ENCODE assay signal across 14 cellular contexts in the genomic region with DNA sequence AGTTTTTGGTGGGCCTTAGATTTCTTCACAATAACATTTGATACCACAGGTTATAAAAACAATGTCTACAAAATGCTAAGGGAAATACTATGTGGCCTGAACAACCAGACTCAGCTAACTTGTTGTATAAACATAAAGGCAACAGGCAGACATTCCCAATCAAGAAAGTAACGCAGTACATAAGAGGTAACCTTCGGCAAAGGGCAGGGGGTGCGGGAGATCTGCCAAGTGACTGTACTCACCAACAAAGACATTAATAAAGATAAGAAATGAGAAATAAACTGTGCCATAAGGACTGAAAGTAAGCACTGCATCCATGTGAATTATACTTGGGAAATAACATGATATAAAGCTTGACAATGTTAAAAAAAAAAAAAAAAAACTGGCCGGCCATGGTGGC. TPM values are rescaled to one million over a fixed set of nuclear protein-coding genes. Genes with fewer than 3 reads are reported as not detected.
A peak's percentile ranks its signal among the peaks of the same experiment; 100 is the strongest.
DNase-seq lines count a peak whose midpoint lies in the region; ATAC-seq, FAIRE-seq and TF ChIP-seq lines count a peak whose summit lies in the region.
"Had no signal": no experiment of that assay in that cellular context is flagged by ENCODE, and none has a peak within 500 bp of the region (broad histone marks: within the 10 kb centered on the region; RNA-seq: fewer than 3 reads in every experiment).

No MANE protein-coding gene starts in this region.

- no peaks in the 10 kb centered on the region for H3K27me3 Mint-ChIP-seq in activated CD8-positive, alpha-beta T cell treated with anti-CD3 and anti-CD28 coated beads, Interleukin-2, amount 10 ng/mL, durations not matched to agents 7 days and 5 days (ENCODE audit: low read depth)
- no peaks in the 10 kb centered on the region for H3K27me3 Mint-ChIP-seq in activated CD8-positive, alpha-beta T cell treated with anti-CD3 and anti-CD28 coated beads for 36 hours
- H3K27me3 Mint-ChIP-seq in naive thymus-derived CD4-positive, alpha-beta T cell: no peaks in the 10 kb centered on the region
- H3K27me3 Mint-ChIP-seq: CD8-positive, alpha-beta memory T cell had no signal

- H3K27ac ChIP-seq in endothelial cell of umbilical vein (ENCODE audit: insufficient read depth, low read depth, low read length): no peak overlapping the region
- H3K27ac ChIP-seq in pancreas: peak overlapping the region in 2 of 4 donors; percentile 27 to 66
- no peak overlapping the region for H3K27ac ChIP-seq in naive thymus-derived CD4-positive, alpha-beta T cell (ENCODE audit: low read depth, low read length)
- H3K27ac ChIP-seq: 22Rv1 had no signal

- DNase-seq in activated CD8-positive, alpha-beta T cell treated with anti-CD3 and anti-CD28 coated beads, Interleukin-2, amount 10 ng/mL, durations not matched to agents 7 days and 5 days: no peak
- DNase-seq in activated CD8-positive, alpha-beta T cell treated with anti-CD3 and anti-CD28 coated beads for 36 hours: no peak
- DNase-seq in endothelial cell of umbilical vein (ENCODE audit: low read depth, low spot score) (peak; percentile 67), pancreas (peak in 2 of 6 donors; percentile 20 to 52), glomerular visceral epithelial cell (ENCODE audit: extremely low spot score) (no peak)
- no peak for DNase-seq in naive thymus-derived CD4-positive, alpha-beta T cell
- DNase-seq: Caco-2; CD8-positive, alpha-beta memory T cell; DND-41; GF-D8; HCEC 1CT; HFFc6 had no signal

- dilution Hi-C loops in endothelial cell of umbilical vein (cut with MboI; ENCODE audit: extremely low pct_ligation_motif_present, low sequenced_read_pairs): no loop called here

- H3K9ac ChIP-seq in endothelial cell of umbilical vein (replicated peaks; ENCODE audit: extremely low read depth, insufficient read depth, low read length): no peak overlapping the region

- no peak for TF ChIP-seq CTCF in activated CD8-positive, alpha-beta T cell treated with anti-CD3 and anti-CD28 coated beads for 36 hours (IDR thresholded peaks at IDR 0.05)
- TF ChIP-seq CTCF in endothelial cell of umbilical vein (IDR thresholded peaks at IDR 0.05; ENCODE audit: extremely low read depth in 1 of 2, insufficient read depth in 1 of 2, low read depth in 1 of 2, low read length in 2 of 2) (no peak), pancreas (IDR thresholded peaks at IDR 0.05) (no peak)

- H3K79me2 ChIP-seq in endothelial cell of umbilical vein (ENCODE audit: control insufficient read depth, insufficient read depth, low read length): no peaks in the 10 kb centered on the region

- H3K27ac Mint-ChIP-seq in activated CD8-positive, alpha-beta T cell treated with anti-CD3 and anti-CD28 coated beads, Interleukin-2, amount 10 ng/mL, durations not matched to agents 7 days and 5 days: peak overlapping the region; percentile 25
- no peak overlapping the region for H3K27ac Mint-ChIP-seq in activated CD8-positive, alpha-beta T cell treated with anti-CD3 and anti-CD28 coated beads for 36 hours
- H3K27ac Mint-ChIP-seq in naive thymus-derived CD4-positive, alpha-beta T cell: no peak overlapping the region
- H3K27ac Mint-ChIP-seq: HFFc6 had no signal

- WGBS in pancreas, 2 donors: 50 to 59% methylated on average over 4 of the region's 4 CpGs

- H3K36me3 Mint-ChIP-seq in activated CD8-positive, alpha-beta T cell treated with anti-CD3 and anti-CD28 coated beads, Interleukin-2, amount 10 ng/mL, durations not matched to agents 7 days and 5 days (ENCODE audit: low read depth): peaks cover 25% of the 10 kb centered on the region
- H3K36me3 Mint-ChIP-seq in activated CD8-positive, alpha-beta T cell treated with anti-CD3 and anti-CD28 coated beads for 36 hours (ENCODE audit: low read depth): peaks cover 31% of the 10 kb centered on the region
- H3K36me3 Mint-ChIP-seq in naive thymus-derived CD4-positive, alpha-beta T cell: peaks cover 0 to 31% (median 15%) of the 10 kb centered on the region in 5 donors

- no peaks in the 10 kb centered on the region for H3K9me3 Mint-ChIP-seq in activated CD8-positive, alpha-beta T cell treated with anti-CD3 and anti-CD28 coated beads, Interleukin-2, amount 10 ng/mL, durations not matched to agents 7 days and 5 days (ENCODE audit: insufficient read depth)
- no peaks in the 10 kb centered on the region for H3K9me3 Mint-ChIP-seq in activated CD8-positive, alpha-beta T cell treated with anti-CD3 and anti-CD28 coated beads for 36 hours
- H3K9me3 Mint-ChIP-seq in naive thymus-derived CD4-positive, alpha-beta T cell: peaks cover 0 to 3% (median 0%) of the 10 kb centered on the region in 11 donors
- H3K9me3 Mint-ChIP-seq: HFFc6 had no signal

- H3K9me1 ChIP-seq in endothelial cell of umbilical vein (replicated peaks; ENCODE audit: control insufficient read depth, extremely low read depth, insufficient read depth, low read length): no peaks in the 10 kb centered on the region

- intact Hi-C loops in activated CD8-positive, alpha-beta T cell treated with anti-CD3 and anti-CD28 coated beads for 36 hours (cut with micrococcal nuclease): no loop called here
- intact Hi-C loops in endothelial cell of umbilical vein (cut with micrococcal nuclease): no loop called here
- intact Hi-C loops in pancreas (cut with DNase I): no loop called here
- intact Hi-C loops in naive thymus-derived CD4-positive, alpha-beta T cell (cut with micrococcal nuclease): no loop called here

- no peak for TF ChIP-seq POLR2A in endothelial cell of umbilical vein (IDR thresholded peaks at IDR 0.05; ENCODE audit: low read depth, low read length)

- H3K9me3 ChIP-seq in endothelial cell of umbilical vein (replicated peaks; ENCODE audit: control insufficient read depth, insufficient read depth, low read length) (no peaks in the 10 kb centered on the region), pancreas (no peaks in the 10 kb centered on the region)
- H3K9me3 ChIP-seq in naive thymus-derived CD4-positive, alpha-beta T cell (ENCODE audit: control insufficient read depth in 2 of 3, low read length in 3 of 3): no peaks in the 10 kb centered on the region
- H3K9me3 ChIP-seq: Caco-2 had no signal

- no peaks in the 10 kb centered on the region for H3K4me1 Mint-ChIP-seq in activated CD8-positive, alpha-beta T cell treated with anti-CD3 and anti-CD28 coated beads, Interleukin-2, amount 10 ng/mL, durations not matched to agents 7 days and 5 days (ENCODE audit: low read depth)
- H3K4me1 Mint-ChIP-seq in activated CD8-positive, alpha-beta T cell treated with anti-CD3 and anti-CD28 coated beads for 36 hours (ENCODE audit: low read depth): no peaks in the 10 kb centered on the region
- H3K4me1 Mint-ChIP-seq in naive thymus-derived CD4-positive, alpha-beta T cell: peaks cover 0 to 8% (median 0%) of the 10 kb centered on the region in 7 donors
- H3K4me1 Mint-ChIP-seq: CD8-positive, alpha-beta memory T cell had no signal

- no peaks in the 10 kb centered on the region for H3K27me3 ChIP-seq in endothelial cell of umbilical vein (ENCODE audit: control insufficient read depth in 2 of 2, insufficient read depth in 2 of 2, low read length in 2 of 2)
- H3K27me3 ChIP-seq in pancreas: no peaks in the 10 kb centered on the region
- no peaks in the 10 kb centered on the region for H3K27me3 ChIP-seq in naive thymus-derived CD4-positive, alpha-beta T cell (ENCODE audit: control insufficient read depth in 2 of 2, insufficient read depth in 2 of 2, low read length in 2 of 2)

- no peak for ATAC-seq in activated CD8-positive, alpha-beta T cell treated with anti-CD3 and anti-CD28 coated beads, Interleukin-2, amount 10 ng/mL, durations not matched to agents 7 days and 5 days
- ATAC-seq in activated CD8-positive, alpha-beta T cell treated with anti-CD3 and anti-CD28 coated beads for 36 hours: no peak
- ATAC-seq in pancreas (peak; percentile 35 to 51 (median 46)), GM18498 (IDR thresholded peaks at IDR 0.05; ENCODE audit: unreplicated experiment) (no peak)
- no peak for ATAC-seq in naive thymus-derived CD4-positive, alpha-beta T cell

- H3K36me3 ChIP-seq in endothelial cell of umbilical vein (ENCODE audit: control insufficient read depth in 2 of 2, extremely low read depth in 1 of 2, insufficient read depth in 2 of 2, low read length in 2 of 2) (no peaks in the 10 kb centered on the region), pancreas (peaks cover 0 to 3% (median 0%) of the 10 kb centered on the region in 3 donors)
- no peaks in the 10 kb centered on the region for H3K36me3 ChIP-seq in naive thymus-derived CD4-positive, alpha-beta T cell (ENCODE audit: control insufficient read depth in 2 of 3, insufficient read depth in 3 of 3, low read length in 3 of 3)

- FAIRE-seq in endothelial cell of umbilical vein (lab: Jason Lieb, UNC): no peak
- no peak for FAIRE-seq in pancreas (lab: Jason Lieb, UNC)

- CTCF ChIA-PET in activated CD8-positive, alpha-beta T cell treated with anti-CD3 and anti-CD28 coated beads, Interleukin-2, amount 10 ng/mL, durations not matched to agents 7 days and 5 days (lab: Charles Lee): no interaction called here
- CTCF ChIA-PET in activated CD8-positive, alpha-beta T cell treated with anti-CD3 and anti-CD28 coated beads for 36 hours (lab: Charles Lee): no interaction called here
- CTCF ChIA-PET in endothelial cell of umbilical vein (lab: Charles Lee): interaction anchor here (1.0 to 1.7 kb wide), 2 partner anchors 12 to 14 kb away, joined by 3 to 4 read pairs; no protein-coding TSS in a partner anchor
- CTCF ChIA-PET in naive thymus-derived CD4-positive, alpha-beta T cell (lab: Charles Lee): interaction anchor here (0.6 to 0.8 kb wide), 2 partner anchors 21 to 1317 kb away, joined by 4 read pairs; no protein-coding TSS in a partner anchor

- no peaks in the 10 kb centered on the region for H3K4me1 ChIP-seq in endothelial cell of umbilical vein (ENCODE audit: control insufficient read depth, extremely low read depth, insufficient read depth, low read length)
- peaks cover 4 to 15% (median 8%) of the 10 kb centered on the region in 3 donors for H3K4me1 ChIP-seq in pancreas
- no peaks in the 10 kb centered on the region for H3K4me1 ChIP-seq in naive thymus-derived CD4-positive, alpha-beta T cell (ENCODE audit: control insufficient read depth in 2 of 2, insufficient read depth in 2 of 2, low read length in 2 of 2)

- H2AFZ ChIP-seq in endothelial cell of umbilical vein (ENCODE audit: low read depth, low read length): no peak overlapping the region

- POLR2A ChIA-PET in activated CD8-positive, alpha-beta T cell treated with anti-CD3 and anti-CD28 coated beads, Interleukin-2, amount 10 ng/mL, durations not matched to agents 7 days and 5 days (lab: Charles Lee): no interaction called here
- POLR2A ChIA-PET in activated CD8-positive, alpha-beta T cell treated with anti-CD3 and anti-CD28 coated beads for 36 hours (lab: Charles Lee): no interaction called here
- POLR2A ChIA-PET in endothelial cell of umbilical vein (lab: Charles Lee): no interaction called here
- POLR2A ChIA-PET in naive thymus-derived CD4-positive, alpha-beta T cell (lab: Charles Lee): no interaction called here

- no peaks in the 10 kb centered on the region for H4K20me1 ChIP-seq in endothelial cell of umbilical vein (replicated peaks; ENCODE audit: control insufficient read depth, extremely low read depth, insufficient read depth, low read length)

- no peak overlapping the region for H3K4me3 Mint-ChIP-seq in activated CD8-positive, alpha-beta T cell treated with anti-CD3 and anti-CD28 coated beads, Interleukin-2, amount 10 ng/mL, durations not matched to agents 7 days and 5 days
- no peak overlapping the region for H3K4me3 Mint-ChIP-seq in activated CD8-positive, alpha-beta T cell treated with anti-CD3 and anti-CD28 coated beads for 36 hours
- no peak overlapping the region for H3K4me3 Mint-ChIP-seq in naive thymus-derived CD4-positive, alpha-beta T cell
- H3K4me3 Mint-ChIP-seq: CD8-positive, alpha-beta memory T cell; HFFc6 had no signal

- no TSS peak for BruUV-seq in endothelial cell of umbilical vein (replicated peaks; lab: Mats Ljungman, UMichigan)

- H3K4me2 ChIP-seq in endothelial cell of umbilical vein (ENCODE audit: insufficient read depth, low read length): no peak overlapping the region

- H3K4me3 ChIP-seq in endothelial cell of umbilical vein (replicated peaks in 1 of 3; ENCODE audit: insufficient read depth in 1 of 3, low read depth in 1 of 3, low read length in 3 of 3) (no peak overlapping the region), pancreas (no peak overlapping the region)
- H3K4me3 ChIP-seq in naive thymus-derived CD4-positive, alpha-beta T cell (ENCODE audit: low read length): no peak overlapping the region

RNA-seq across cellular contexts. Expression of a gene that starts 15.4 kb away (rescaled TPM):
- total RNA-seq in activated CD8-positive, alpha-beta T cell treated with anti-CD3 and anti-CD28 coated beads, Interleukin-2, amount 10 ng/mL, durations not matched to agents 7 days and 5 days: 10 to 100 TPM; 21.2 to 24.6 TPM
- total RNA-seq in activated CD8-positive, alpha-beta T cell treated with anti-CD3 and anti-CD28 coated beads for 36 hours: 10 to 100 TPM; 20.7 to 21.3 TPM
- total RNA-seq in endothelial cell of umbilical vein (5.2 and 6.5 TPM in 2 replicates), pancreas (10 to 100 TPM in 1 of 6 donors, 1 to 10 TPM in 5; 7.3 to 11.6 (median 8.5) TPM)
- polyA plus RNA-seq in endothelial cell of umbilical vein (2.3 and 3.3 TPM in 2 replicates), pancreas (10 to 100 TPM in 1 of 2 donors, 1 to 10 TPM in 1; 8.4 to 16.5 TPM)
- 2.4 and 3.8 TPM in 2 replicates for polyA plus RNA-seq in endothelial cell of umbilical vein (2011; cell fraction: cytosol; rRNA removed)
- 12.2 and 16.3 TPM in 2 replicates for polyA plus RNA-seq in endothelial cell of umbilical vein (2011; cell fraction: nucleus; rRNA removed)
- 3.7 and 5.3 TPM in 2 replicates for polyA plus RNA-seq in endothelial cell of umbilical vein (2012)
- polyA minus RNA-seq in endothelial cell of umbilical vein: 5.6 and 7.3 TPM in 2 replicates
- 2.2 TPM for polyA minus RNA-seq in endothelial cell of umbilical vein (2011; cell fraction: cytosol; rRNA and poly(A)+ RNA removed)
- polyA minus RNA-seq in endothelial cell of umbilical vein (2011; cell fraction: nucleus; rRNA and poly(A)+ RNA removed): 11.5 and 13.7 TPM in 2 replicates
- total RNA-seq in naive thymus-derived CD4-positive, alpha-beta T cell: 10 to 100 TPM; 19.6 to 51.8 (median 41.3) TPM
- 10 to 100 TPM in 1 of 2 donors, 1 to 10 TPM in 1; 9.9 to 10.2 TPM for polyA plus RNA-seq in naive thymus-derived CD4-positive, alpha-beta T cell

RNA-seq across cellular contexts. Expression of a gene that starts 23.2 kb away (rescaled TPM):
- 1 to 10 TPM; 9.1 TPM for total RNA-seq in activated CD8-positive, alpha-beta T cell treated with anti-CD3 and anti-CD28 coated beads, Interleukin-2, amount 10 ng/mL, durations not matched to agents 7 days and 5 days
- total RNA-seq in activated CD8-positive, alpha-beta T cell treated with anti-CD3 and anti-CD28 coated beads for 36 hours: 10 to 100 TPM; 12.2 to 12.7 TPM
- total RNA-seq in endothelial cell of umbilical vein: 19.1 and 19.4 TPM in 2 replicates
- 3.7 and 5.1 TPM in 2 replicates for polyA plus RNA-seq in endothelial cell of umbilical vein
- polyA plus RNA-seq in endothelial cell of umbilical vein (2011; cell fraction: cytosol; rRNA removed): 5.0 and 5.8 TPM in 2 replicates
- polyA plus RNA-seq in endothelial cell of umbilical vein (2011; cell fraction: nucleus; rRNA removed): 11.8 and 17.5 TPM in 2 replicates
- polyA plus RNA-seq in endothelial cell of umbilical vein (2012): 12.3 and 13.6 TPM in 2 replicates
- 11.2 and 13.0 TPM in 2 replicates for polyA minus RNA-seq in endothelial cell of umbilical vein
- polyA minus RNA-seq in endothelial cell of umbilical vein (2011; cell fraction: cytosol; rRNA and poly(A)+ RNA removed): 8.0 TPM
- 16.4 and 24.2 TPM in 2 replicates for polyA minus RNA-seq in endothelial cell of umbilical vein (2011; cell fraction: nucleus; rRNA and poly(A)+ RNA removed)
- 10 to 100 TPM in 1 of 6 donors, 1 to 10 TPM in 5; 5.4 to 10.0 (median 6.7) TPM for total RNA-seq in pancreas
- 1 to 10 TPM; 2.1 to 4.8 TPM for polyA plus RNA-seq in pancreas
- 10 to 100 TPM in 4 of 5 experiments, 1 to 10 TPM in 1; 9.7 to 15.8 (median 13.9) TPM for total RNA-seq in naive thymus-derived CD4-positive, alpha-beta T cell
- polyA plus RNA-seq in naive thymus-derived CD4-positive, alpha-beta T cell: under 1 TPM; 0.59 to 0.84 TPM

Comparison
In these comparisons a context has a peak if more than half of its experiments do, and no peak if none do; other contexts are left out.
1. ATAC-seq: peak in pancreas (4 of 4); none in activated CD8-positive, alpha-beta T cell treated with anti-CD3 and anti-CD28 coated beads, Interleukin-2, amount 10 ng/mL, durations not matched to agents 7 days and 5 days (single experiment), activated CD8-positive, alpha-beta T cell treated with anti-CD3 and anti-CD28 coated beads for 36 hours (single experiment), naive thymus-derived CD4-positive, alpha-beta T cell (single experiment) and GM18498 (single experiment).
2. CTCF ChIA-PET loops: an anchor here in endothelial cell of umbilical vein (1.0 to 1.7 kb wide) and naive thymus-derived CD4-positive, alpha-beta T cell (0.6 to 0.8 kb wide); none called in activated CD8-positive, alpha-beta T cell treated with anti-CD3 and anti-CD28 coated beads, Interleukin-2, amount 10 ng/mL, durations not matched to agents 7 days and 5 days and activated CD8-positive, alpha-beta T cell treated with anti-CD3 and anti-CD28 coated beads for 36 hours.